Comparison of ENCODE assay signal across 1 cellular context in genomic region chr19:55062735-55063491, GRCh38.
A peak's percentile ranks its signal among the peaks of the same experiment; 100 is the strongest.
TF ChIP-seq lines count a peak whose summit lies in the region.

A gene with protein sequence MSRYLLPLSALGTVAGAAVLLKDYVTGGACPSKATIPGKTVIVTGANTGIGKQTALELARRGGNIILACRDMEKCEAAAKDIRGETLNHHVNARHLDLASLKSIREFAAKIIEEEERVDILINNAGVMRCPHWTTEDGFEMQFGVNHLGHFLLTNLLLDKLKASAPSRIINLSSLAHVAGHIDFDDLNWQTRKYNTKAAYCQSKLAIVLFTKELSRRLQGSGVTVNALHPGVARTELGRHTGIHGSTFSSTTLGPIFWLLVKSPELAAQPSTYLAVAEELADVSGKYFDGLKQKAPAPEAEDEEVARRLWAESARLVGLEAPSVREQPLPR (minus strand): TSS chr19:55063148. CDS start chr19:55063032, 116 bp downstream.

TF ChIP-seq in HepG2, 621 proteins besides CTCF, POLR2A, EP300 and RAD21 (continued from another document and continues in another):
- TF ChIP-seq ZNF687 (CRISPR knock-in tag; IDR thresholded peaks at IDR 0.05) (peak; percentile 79), DNMT3B (CRISPR knock-in tag; conservative IDR thresholded peaks at IDR 0.05) (no peak), ZNF782 (CRISPR knock-in tag; IDR thresholded peaks at IDR 0.05; ENCODE audit: borderline replicate concordance) (no peak), SAP130 (CRISPR knock-in tag; IDR thresholded peaks at IDR 0.05; ENCODE audit: low read depth) (peak; percentile 62; the same call in 1 of the 2 replicates), ZFP82 (CRISPR knock-in tag; IDR thresholded peaks at IDR 0.05; ENCODE audit: borderline replicate concordance) (no peak), NONO (IDR thresholded peaks at IDR 0.05) (no peak), NONO (CRISPR knock-in tag; conservative IDR thresholded peaks at IDR 0.05) (no peak), ZNF207 (IDR thresholded peaks at IDR 0.05; ENCODE audit: borderline replicate concordance) (no peak), ZNF263 (CRISPR knock-in tag; IDR thresholded peaks at IDR 0.05) (no peak), ZFP1 (CRISPR knock-in tag; IDR thresholded peaks at IDR 0.05) (no peak), TBX2 (CRISPR knock-in tag; IDR thresholded peaks at IDR 0.05; ENCODE audit: borderline replicate concordance) (peak; percentile 61; the same call in 1 of the 2 replicates), ZMYM4 (CRISPR knock-in tag; IDR thresholded peaks at IDR 0.05) (peak; percentile 55; the same call in 1 of the 2 replicates), ASH2L (IDR thresholded peaks at IDR 0.05; ENCODE audit: insufficient read length, low read depth, low read length) (peak; percentile 32), LCORL (IDR thresholded peaks at IDR 0.05) (no peak), LCORL (CRISPR knock-in tag; IDR thresholded peaks at IDR 0.05) (no peak), MTA3 (CRISPR knock-in tag; IDR thresholded peaks at IDR 0.05) (no peak), ZSCAN21 (CRISPR knock-in tag; IDR thresholded peaks at IDR 0.05; ENCODE audit: borderline replicate concordance) (peak; percentile 50; the same call in 1 of the 2 replicates), ZNF660 (CRISPR knock-in tag; IDR thresholded peaks at IDR 0.05; ENCODE audit: borderline replicate concordance, low read depth) (no peak), CBX2 (IDR thresholded peaks at IDR 0.05; ENCODE audit: low read depth, low read length) (no peak), CBX2 (CRISPR knock-in tag; IDR thresholded peaks at IDR 0.05; ENCODE audit: low read depth) (no peak), ZNF775 (CRISPR knock-in tag; IDR thresholded peaks at IDR 0.05; ENCODE audit: borderline replicate concordance) (no peak), CC2D1A (CRISPR knock-in tag; IDR thresholded peaks at IDR 0.05) (no peak), TFDP1 (CRISPR knock-in tag; IDR thresholded peaks at IDR 0.05; ENCODE audit: borderline replicate concordance) (peak; percentile 65; the same call in 1 of the 2 replicates), ZNF609 (CRISPR knock-in tag; IDR thresholded peaks at IDR 0.05; ENCODE audit: borderline replicate concordance) (no peak), ZNF562 (CRISPR knock-in tag; IDR thresholded peaks at IDR 0.05; ENCODE audit: borderline replicate concordance) (no peak), REPIN1 (CRISPR knock-in tag; IDR thresholded peaks at IDR 0.05; ENCODE audit: borderline replicate concordance, low read depth) (no peak), ARID2 (CRISPR knock-in tag; IDR thresholded peaks at IDR 0.05; ENCODE audit: borderline replicate concordance) (no peak), RBM22 (optimal IDR thresholded peaks at IDR 0.05; ENCODE audit: low read length) (no peak), TARDBP (CRISPR knock-in tag; IDR thresholded peaks at IDR 0.05) (no peak), ZNF205 (CRISPR knock-in tag; IDR thresholded peaks at IDR 0.05) (no peak), ZNF713 (CRISPR knock-in tag; IDR thresholded peaks at IDR 0.05) (no peak), ZFX (CRISPR knock-in tag; IDR thresholded peaks at IDR 0.05; ENCODE audit: low read depth) (peak; percentile 54; the same call in 1 of the 2 replicates), SATB2 (CRISPR knock-in tag; IDR thresholded peaks at IDR 0.05) (no peak), ZNF552 (CRISPR knock-in tag; IDR thresholded peaks at IDR 0.05; ENCODE audit: borderline replicate concordance) (no peak), PTBP1 (IDR thresholded peaks at IDR 0.05; ENCODE audit: low read depth, low read length, poor library complexity, severe bottlenecking) (no peak)
- TF ChIP-seq, protein P1, sequence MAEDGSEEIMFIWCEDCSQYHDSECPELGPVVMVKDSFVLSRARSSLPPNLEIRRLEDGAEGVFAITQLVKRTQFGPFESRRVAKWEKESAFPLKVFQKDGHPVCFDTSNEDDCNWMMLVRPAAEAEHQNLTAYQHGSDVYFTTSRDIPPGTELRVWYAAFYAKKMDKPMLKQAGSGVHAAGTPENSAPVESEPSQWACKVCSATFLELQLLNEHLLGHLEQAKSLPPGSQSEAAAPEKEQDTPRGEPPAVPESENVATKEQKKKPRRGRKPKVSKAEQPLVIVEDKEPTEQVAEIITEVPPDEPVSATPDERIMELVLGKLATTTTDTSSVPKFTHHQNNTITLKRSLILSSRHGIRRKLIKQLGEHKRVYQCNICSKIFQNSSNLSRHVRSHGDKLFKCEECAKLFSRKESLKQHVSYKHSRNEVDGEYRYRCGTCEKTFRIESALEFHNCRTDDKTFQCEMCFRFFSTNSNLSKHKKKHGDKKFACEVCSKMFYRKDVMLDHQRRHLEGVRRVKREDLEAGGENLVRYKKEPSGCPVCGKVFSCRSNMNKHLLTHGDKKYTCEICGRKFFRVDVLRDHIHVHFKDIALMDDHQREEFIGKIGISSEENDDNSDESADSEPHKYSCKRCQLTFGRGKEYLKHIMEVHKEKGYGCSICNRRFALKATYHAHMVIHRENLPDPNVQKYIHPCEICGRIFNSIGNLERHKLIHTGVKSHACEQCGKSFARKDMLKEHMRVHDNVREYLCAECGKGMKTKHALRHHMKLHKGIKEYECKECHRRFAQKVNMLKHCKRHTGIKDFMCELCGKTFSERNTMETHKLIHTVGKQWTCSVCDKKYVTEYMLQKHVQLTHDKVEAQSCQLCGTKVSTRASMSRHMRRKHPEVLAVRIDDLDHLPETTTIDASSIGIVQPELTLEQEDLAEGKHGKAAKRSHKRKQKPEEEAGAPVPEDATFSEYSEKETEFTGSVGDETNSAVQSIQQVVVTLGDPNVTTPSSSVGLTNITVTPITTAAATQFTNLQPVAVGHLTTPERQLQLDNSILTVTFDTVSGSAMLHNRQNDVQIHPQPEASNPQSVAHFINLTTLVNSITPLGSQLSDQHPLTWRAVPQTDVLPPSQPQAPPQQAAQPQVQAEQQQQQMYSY (CRISPR knock-in tag; IDR thresholded peaks at IDR 0.05), result 0 out of 2 replicates have a peak, but pooled peaks have one; percentile 29
- TF ChIP-seq, protein P2, sequence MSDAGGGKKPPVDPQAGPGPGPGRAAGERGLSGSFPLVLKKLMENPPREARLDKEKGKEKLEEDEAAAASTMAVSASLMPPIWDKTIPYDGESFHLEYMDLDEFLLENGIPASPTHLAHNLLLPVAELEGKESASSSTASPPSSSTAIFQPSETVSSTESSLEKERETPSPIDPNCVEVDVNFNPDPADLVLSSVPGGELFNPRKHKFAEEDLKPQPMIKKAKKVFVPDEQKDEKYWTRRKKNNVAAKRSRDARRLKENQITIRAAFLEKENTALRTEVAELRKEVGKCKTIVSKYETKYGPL (CRISPR knock-in tag; IDR thresholded peaks at IDR 0.05), result no peak
- TF ChIP-seq, protein P3, sequence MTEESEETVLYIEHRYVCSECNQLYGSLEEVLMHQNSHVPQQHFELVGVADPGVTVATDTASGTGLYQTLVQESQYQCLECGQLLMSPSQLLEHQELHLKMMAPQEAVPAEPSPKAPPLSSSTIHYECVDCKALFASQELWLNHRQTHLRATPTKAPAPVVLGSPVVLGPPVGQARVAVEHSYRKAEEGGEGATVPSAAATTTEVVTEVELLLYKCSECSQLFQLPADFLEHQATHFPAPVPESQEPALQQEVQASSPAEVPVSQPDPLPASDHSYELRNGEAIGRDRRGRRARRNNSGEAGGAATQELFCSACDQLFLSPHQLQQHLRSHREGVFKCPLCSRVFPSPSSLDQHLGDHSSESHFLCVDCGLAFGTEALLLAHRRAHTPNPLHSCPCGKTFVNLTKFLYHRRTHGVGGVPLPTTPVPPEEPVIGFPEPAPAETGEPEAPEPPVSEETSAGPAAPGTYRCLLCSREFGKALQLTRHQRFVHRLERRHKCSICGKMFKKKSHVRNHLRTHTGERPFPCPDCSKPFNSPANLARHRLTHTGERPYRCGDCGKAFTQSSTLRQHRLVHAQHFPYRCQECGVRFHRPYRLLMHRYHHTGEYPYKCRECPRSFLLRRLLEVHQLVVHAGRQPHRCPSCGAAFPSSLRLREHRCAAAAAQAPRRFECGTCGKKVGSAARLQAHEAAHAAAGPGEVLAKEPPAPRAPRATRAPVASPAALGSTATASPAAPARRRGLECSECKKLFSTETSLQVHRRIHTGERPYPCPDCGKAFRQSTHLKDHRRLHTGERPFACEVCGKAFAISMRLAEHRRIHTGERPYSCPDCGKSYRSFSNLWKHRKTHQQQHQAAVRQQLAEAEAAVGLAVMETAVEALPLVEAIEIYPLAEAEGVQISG (CRISPR knock-in tag; IDR thresholded peaks at IDR 0.05), result no peak
- TF ChIP-seq, protein P4, sequence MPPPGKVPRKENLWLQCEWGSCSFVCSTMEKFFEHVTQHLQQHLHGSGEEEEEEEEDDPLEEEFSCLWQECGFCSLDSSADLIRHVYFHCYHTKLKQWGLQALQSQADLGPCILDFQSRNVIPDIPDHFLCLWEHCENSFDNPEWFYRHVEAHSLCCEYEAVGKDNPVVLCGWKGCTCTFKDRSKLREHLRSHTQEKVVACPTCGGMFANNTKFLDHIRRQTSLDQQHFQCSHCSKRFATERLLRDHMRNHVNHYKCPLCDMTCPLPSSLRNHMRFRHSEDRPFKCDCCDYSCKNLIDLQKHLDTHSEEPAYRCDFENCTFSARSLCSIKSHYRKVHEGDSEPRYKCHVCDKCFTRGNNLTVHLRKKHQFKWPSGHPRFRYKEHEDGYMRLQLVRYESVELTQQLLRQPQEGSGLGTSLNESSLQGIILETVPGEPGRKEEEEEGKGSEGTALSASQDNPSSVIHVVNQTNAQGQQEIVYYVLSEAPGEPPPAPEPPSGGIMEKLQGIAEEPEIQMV (CRISPR knock-in tag; IDR thresholded peaks at IDR 0.05; ENCODE audit: low read depth), result no peak
- TF ChIP-seq, protein P5, sequence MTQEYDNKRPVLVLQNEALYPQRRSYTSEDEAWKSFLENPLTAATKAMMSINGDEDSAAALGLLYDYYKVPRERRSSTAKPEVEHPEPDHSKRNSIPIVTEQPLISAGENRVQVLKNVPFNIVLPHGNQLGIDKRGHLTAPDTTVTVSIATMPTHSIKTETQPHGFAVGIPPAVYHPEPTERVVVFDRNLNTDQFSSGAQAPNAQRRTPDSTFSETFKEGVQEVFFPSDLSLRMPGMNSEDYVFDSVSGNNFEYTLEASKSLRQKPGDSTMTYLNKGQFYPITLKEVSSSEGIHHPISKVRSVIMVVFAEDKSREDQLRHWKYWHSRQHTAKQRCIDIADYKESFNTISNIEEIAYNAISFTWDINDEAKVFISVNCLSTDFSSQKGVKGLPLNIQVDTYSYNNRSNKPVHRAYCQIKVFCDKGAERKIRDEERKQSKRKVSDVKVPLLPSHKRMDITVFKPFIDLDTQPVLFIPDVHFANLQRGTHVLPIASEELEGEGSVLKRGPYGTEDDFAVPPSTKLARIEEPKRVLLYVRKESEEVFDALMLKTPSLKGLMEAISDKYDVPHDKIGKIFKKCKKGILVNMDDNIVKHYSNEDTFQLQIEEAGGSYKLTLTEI (CRISPR knock-in tag; conservative IDR thresholded peaks at IDR 0.05), result no peak
